In genomic region chrX:47991263-47992092, GRCh38 we compare ENCODE assay signal across 14 cellular contexts. TPM values are rescaled to one million over a fixed set of nuclear protein-coding genes. Genes with fewer than 3 reads are reported as not detected.
DNase-seq lines count a peak whose midpoint lies in the region; ATAC-seq and TF ChIP-seq lines count a peak whose summit lies in the region.
"Had no signal": no experiment of that assay in that cellular context is flagged by ENCODE, and none has a peak within 500 bp of the region (broad histone marks: within the 10 kb centered on the region; RNA-seq: fewer than 3 reads in every experiment).

No MANE protein-coding gene starts in this region.

- 67% methylated on average over 5 of the region's 5 CpGs for WGBS in smooth muscle cell (ENCODE audit: low lambda C conversion rate)

- peaks cover 8% of the 10 kb centered on the region for H3K79me2 ChIP-seq in smooth muscle cell (ENCODE audit: low read depth)

- peak; percentile 9 for DNase-seq in activated CD4-positive, alpha-beta T cell treated with anti-CD3 and anti-CD28 coated beads for 48 hours
- no peak for DNase-seq in activated CD4-positive, alpha-beta T cell treated with anti-CD3 and anti-CD28 coated beads, Interleukin-2, amount 50 U/mL, for 48 hours
- DNase-seq in RWPE2 (ENCODE audit: low spot score) (no peak), epithelial cell of proximal tubule (ENCODE audit: low read depth) (peak; percentile 49), smooth muscle cell (lab: John Stamatoyannopoulos, UW; ENCODE audit: unreplicated experiment) (no peak), DMS53 treated with DMSO at 0.1 percent for 48 hours (lab: John Stamatoyannopoulos, UW; ENCODE audit: unreplicated experiment) (no peak), NCI-H2171 (lab: John Stamatoyannopoulos, UW) (no peak)
- DNase-seq: central memory CD4-positive, alpha-beta T cell; NCI-H2171 treated with DMSO at 0.1 percent for 48 hours; stimulated activated CD4-positive, alpha-beta T cell treated with anti-CD3 and anti-CD28 coated beads, Interleukin-2, amount 100 ng/mL, for 24 hours had no signal

- H3K9me3 ChIP-seq in RWPE2 (ENCODE audit: severe bottlenecking), result no peaks in the 10 kb centered on the region
- peaks cover 8% of the 10 kb centered on the region for H3K9me3 ChIP-seq in smooth muscle cell (replicated peaks; ENCODE audit: low read depth)

- TF ChIP-seq CTCF in RWPE2 (IDR thresholded peaks at IDR 0.05; ENCODE audit: poor library complexity, severe bottlenecking) (no peak), epithelial cell of proximal tubule (conservative IDR thresholded peaks at IDR 0.05; ENCODE audit: low read depth, low read length) (no peak), smooth muscle cell (IDR thresholded peaks at IDR 0.05; ENCODE audit: borderline replicate concordance, insufficient read depth, poor library complexity, severe bottlenecking) (no peak)

- no peak overlapping the region for H3K9ac ChIP-seq in smooth muscle cell (ENCODE audit: low read depth)
- H3K9ac ChIP-seq: neural progenitor cell had no signal

- no peaks in the 10 kb centered on the region for H3K36me3 ChIP-seq in RWPE2 (ENCODE audit: low read depth)
- peaks cover 2% of the 10 kb centered on the region for H3K36me3 ChIP-seq in smooth muscle cell (ENCODE audit: low read depth)
- H3K36me3 ChIP-seq: neural progenitor cell had no signal

- no peaks in the 10 kb centered on the region for H3K27me3 ChIP-seq in RWPE2 (ENCODE audit: insufficient read depth, poor library complexity, severe bottlenecking)
- no peaks in the 10 kb centered on the region for H3K27me3 ChIP-seq in smooth muscle cell (ENCODE audit: low read depth)
- H3K27me3 ChIP-seq: neural progenitor cell had no signal

- H3K4me2 ChIP-seq in smooth muscle cell, result no peak overlapping the region
- H3K4me2 ChIP-seq: neural progenitor cell had no signal

- ATAC-seq in RWPE2 (ENCODE audit: low read depth) (peak; percentile 61; the same call in 1 of the 3 replicates), HG03378 (IDR thresholded peaks at IDR 0.05; ENCODE audit: unreplicated experiment) (no peak)
- ATAC-seq: Panc1 had no signal

- H4K20me1 ChIP-seq in smooth muscle cell (ENCODE audit: low read depth), result no peaks in the 10 kb centered on the region

- H3F3A ChIP-seq in smooth muscle cell (ENCODE audit: low read depth), result no peaks in the 10 kb centered on the region

- H3K4me3 ChIP-seq in RWPE2 (ENCODE audit: severe bottlenecking) (no peak overlapping the region), epithelial cell of proximal tubule (ENCODE audit: low read depth, low read length) (no peak overlapping the region), smooth muscle cell (no peak overlapping the region)
- H3K4me3 ChIP-seq: neural progenitor cell had no signal

- H2AFZ ChIP-seq in smooth muscle cell (ENCODE audit: low read depth), result no peak overlapping the region
- H2AFZ ChIP-seq: neural progenitor cell had no signal

- H3K27ac ChIP-seq in RWPE2 (ENCODE audit: poor library complexity, severe bottlenecking), result no peak overlapping the region
- peak overlapping the region; percentile 31 for H3K27ac ChIP-seq in smooth muscle cell (ENCODE audit: low read depth)
- H3K27ac ChIP-seq: neural progenitor cell had no signal

- H3K4me1 ChIP-seq in RWPE2 (ENCODE audit: insufficient read depth, poor library complexity, severe bottlenecking) (no peaks in the 10 kb centered on the region), smooth muscle cell (ENCODE audit: low read depth) (no peaks in the 10 kb centered on the region)
- H3K4me1 ChIP-seq: neural progenitor cell had no signal

RNA-seq across cellular contexts. Expression of gene ZNF182, which starts 12.3 kb away (rescaled TPM):
- total RNA-seq in epithelial cell of proximal tubule (2.4 TPM in 2 replicates), smooth muscle cell (5.8 and 7.4 TPM in 2 replicates)
- polyA plus RNA-seq in smooth muscle cell, result 2.8 and 3.0 TPM in 2 replicates

RNA-seq across cellular contexts. Expression of gene SPACA5, which starts 15.3 kb away (rescaled TPM):
- total RNA-seq in epithelial cell of proximal tubule (0.51 TPM in 1 of 2 replicates, not detected in the other), smooth muscle cell (not detected in 2 replicates)
- not detected in 2 replicates for polyA plus RNA-seq in smooth muscle cell
- total RNA-seq: G401 had no signal

Comparison
In these comparisons a context has a peak if more than half of its experiments do, and no peak if none do; other contexts are left out.
1. DNase-seq: peak in activated CD4-positive, alpha-beta T cell treated with anti-CD3 and anti-CD28 coated beads for 48 hours (single experiment) and epithelial cell of proximal tubule (single experiment); none in activated CD4-positive, alpha-beta T cell treated with anti-CD3 and anti-CD28 coated beads, Interleukin-2, amount 50 U/mL, for 48 hours (0 of 2), RWPE2 (single experiment), smooth muscle cell (single experiment), DMS53 treated with DMSO at 0.1 percent for 48 hours (single experiment) and NCI-H2171 (single experiment).